ENCODE assay signal across 18 cellular contexts in genomic region chr17:30534938-30535921, GRCh38. TPM values are rescaled to one million over a fixed set of nuclear protein-coding genes. Genes with fewer than 3 reads are reported as not detected.
DNase-seq lines count a peak whose midpoint lies in the region; ATAC-seq, FAIRE-seq and TF ChIP-seq lines count a peak whose summit lies in the region.
"Had no signal": no experiment of that assay in that cellular context is flagged by ENCODE, and none has a peak within 500 bp of the region (broad histone marks: within the 10 kb centered on the region; RNA-seq: fewer than 3 reads in every experiment).

No MANE protein-coding gene starts in this region.

- no peak overlapping the region for H3K4me3 Mint-ChIP-seq in Calu3 (ENCODE audit: low read depth, unreplicated experiment)
- H3K4me3 Mint-ChIP-seq: B cell; CD4-positive, alpha-beta memory T cell had no signal

- H3K36me3 ChIP-seq in right atrium auricular region (no peaks in the 10 kb centered on the region), K562 (ENCODE audit: control insufficient read depth, insufficient read depth, low read length) (no peaks in the 10 kb centered on the region), neuronal stem cell (replicated peaks in 1 of 2; ENCODE audit: control insufficient read depth in 2 of 2, insufficient read depth in 2 of 2, low read length in 2 of 2) (no peaks in the 10 kb centered on the region)

- no peak overlapping the region for H3K9ac ChIP-seq in K562 (ENCODE audit: insufficient read depth in 1 of 2, low read depth in 2 of 2, low read length in 2 of 2)
- H3K9ac ChIP-seq in neuronal stem cell (ENCODE audit: low read depth, low read length, poor library complexity), result peak overlapping the region; percentile 50
- H3K9ac ChIP-seq: GM23248 had no signal

- H3K36me3 Mint-ChIP-seq in Calu3 (ENCODE audit: insufficient read depth, unreplicated experiment), result no peaks in the 10 kb centered on the region
- H3K36me3 Mint-ChIP-seq: IgD-negative memory B cell had no signal

- TF ChIP-seq CTCF in right atrium auricular region (IDR thresholded peaks at IDR 0.05), result no peak
- TF ChIP-seq CTCF in K562 (IDR thresholded peaks at IDR 0.05 in 2 of 3, conservative IDR thresholded peaks at IDR 0.05 in 1 of 3; ENCODE audit: insufficient read depth in 2 of 3, low read depth in 1 of 3, low read length in 3 of 3), result no peak
- no peak for TF ChIP-seq CTCF in Calu3 (IDR thresholded peaks at IDR 0.05; ENCODE audit: unreplicated experiment)

- TF ChIP-seq POLR2A in K562 (conservative IDR thresholded peaks at IDR 0.05), result no peak

- intact Hi-C loops in left ventricle myocardium superior (cut with micrococcal nuclease) (no loop called here), K562 (cut with micrococcal nuclease) (no loop called here), Calu3 (cut with micrococcal nuclease; ENCODE audit: unreplicated experiment) (no loop called here)

- H3K4me2 ChIP-seq in K562 (ENCODE audit: insufficient read depth, low read length) (no peak overlapping the region), neuronal stem cell (ENCODE audit: insufficient read depth, low read length, poor library complexity, severe bottlenecking) (no peak overlapping the region)

- H3K4me1 ChIP-seq in right atrium auricular region (no peaks in the 10 kb centered on the region), K562 (replicated peaks in 1 of 2; ENCODE audit: control insufficient read depth in 2 of 2, insufficient read depth in 2 of 2, low read length in 2 of 2) (peaks cover 3 to 7% of the 10 kb centered on the region in 2 experiments; a peak in 2 of 5 replicates), neuronal stem cell (ENCODE audit: control insufficient read depth in 2 of 2, insufficient read depth in 1 of 2, low read depth in 1 of 2, low read length in 2 of 2) (no peaks in the 10 kb centered on the region)

- ATAC-seq in left ventricle myocardium superior (peak; percentile 15), K562 (peak; percentile 85)
- ATAC-seq: HCT116 had no signal

- H3K4me1 Mint-ChIP-seq in Calu3 (ENCODE audit: low read depth, unreplicated experiment), result no peaks in the 10 kb centered on the region
- H3K4me1 Mint-ChIP-seq: CD4-positive, alpha-beta memory T cell; IgD-negative memory B cell had no signal

- H3K14ac ChIP-seq in neuronal stem cell (ENCODE audit: low read length), result peak overlapping the region; percentile 95

- no peaks in the 10 kb centered on the region for H3K9me1 ChIP-seq in K562 (ENCODE audit: control insufficient read depth, insufficient read depth, low read length)

- 0 out of 2 replicates have a peak overlapping the region, but pooled peaks have one; percentile 2 for H2AFZ ChIP-seq in K562 (ENCODE audit: low read depth, low read length)
- no peak overlapping the region for H2AFZ ChIP-seq in neuronal stem cell (ENCODE audit: low read length)
- H2AFZ ChIP-seq: GM23248 had no signal

- H3K4me3 ChIP-seq in right atrium auricular region (no peak overlapping the region), K562 (no peak overlapping the region), neuronal stem cell (ENCODE audit: low read length in 2 of 2) (no peak overlapping the region)
- H3K4me3 ChIP-seq: GM23248 had no signal

- H4K8ac ChIP-seq in neuronal stem cell (ENCODE audit: low read depth, low read length), result no peak overlapping the region

- H3K27ac Mint-ChIP-seq in Calu3 (ENCODE audit: unreplicated experiment), result no peak overlapping the region
- H3K27ac Mint-ChIP-seq: B cell; CD4-positive, alpha-beta memory T cell; IgD-negative memory B cell had no signal

- H3K23ac ChIP-seq in neuronal stem cell (ENCODE audit: low read depth, low read length, poor library complexity), result peak overlapping the region; percentile 48

- H3K27me3 ChIP-seq in right atrium auricular region, result no peaks in the 10 kb centered on the region
- peaks cover 0 to 2% of the 10 kb centered on the region in 2 experiments; a peak in 1 of 5 replicates for H3K27me3 ChIP-seq in K562 (ENCODE audit: control insufficient read depth in 2 of 2, insufficient read depth in 2 of 2, low read length in 2 of 2)
- H3K27me3 ChIP-seq in neuronal stem cell (ENCODE audit: control insufficient read depth in 3 of 3, insufficient read depth in 3 of 3, low read depth in 1 of 3, low read length in 3 of 3), result no peaks in the 10 kb centered on the region

- H3K9me3 ChIP-seq in right atrium auricular region, result no peaks in the 10 kb centered on the region
- H3K9me3 ChIP-seq in K562 (replicated peaks; ENCODE audit: control insufficient read depth, insufficient read depth, low read depth, low read length), result no peaks in the 10 kb centered on the region
- H3K9me3 ChIP-seq in neuronal stem cell (replicated peaks in 1 of 2; ENCODE audit: control insufficient read depth in 2 of 2, insufficient read depth in 1 of 2, low read depth in 1 of 2, low read length in 2 of 2), result peaks cover 0 to 4% of the 10 kb centered on the region in 2 donors

- H3K79me2 ChIP-seq in K562 (ENCODE audit: control insufficient read depth, insufficient read depth, low read length), result no peaks in the 10 kb centered on the region

- no peak overlapping the region for H2BK120ac ChIP-seq in neuronal stem cell (ENCODE audit: low read depth, low read length)

- H3K4ac ChIP-seq in neuronal stem cell (ENCODE audit: low read length), result no peak overlapping the region

- no peak overlapping the region for H4K91ac ChIP-seq in neuronal stem cell (ENCODE audit: low read depth, low read length, poor library complexity)

- H3K27ac ChIP-seq in right atrium auricular region (no peak overlapping the region), K562 (ENCODE audit: extremely low read depth, low read depth, low read length) (no peak overlapping the region), neuronal stem cell (replicated peaks; ENCODE audit: low read length) (no peak overlapping the region)
- H3K27ac ChIP-seq: C4-2B, GM23248 had no signal

- no peak for DNase-seq in left ventricle myocardium superior
- DNase-seq in right atrium auricular region (ENCODE audit: low spot score), result no peak
- peak in 2 of 4 experiments; percentile 20 to 37 for DNase-seq in K562 (ENCODE audit: extremely low read depth in 1 of 4, low spot score in 3 of 4)
- DNase-seq in neuronal stem cell (ENCODE audit: low spot score), result no peak
- DNase-seq in Calu3, result no peak
- DNase-seq in NCI-H1694 (lab: John Stamatoyannopoulos, UW), result no peak
- DNase-seq in OCI-M2 (lab: John Stamatoyannopoulos, UW; ENCODE audit: unreplicated experiment), result no peak
- DNase-seq: 8988T; CD4-positive, alpha-beta memory T cell; COR-L47; GF-D8; GM23248 had no signal

- H2BK15ac ChIP-seq in neuronal stem cell (ENCODE audit: low read length), result peak overlapping the region; percentile 81

- POLR2A ChIA-PET in K562 (lab: Yijun Ruan, JAX), result interaction anchor here (0.5 to 0.9 kb wide), 2 partner anchors 21 to 150 kb away, joined by 3 read pairs; no protein-coding TSS in a partner anchor

- H2BK5ac ChIP-seq in neuronal stem cell (ENCODE audit: low read length), result no peak overlapping the region

- no peaks in the 10 kb centered on the region for H4K20me1 ChIP-seq in K562 (replicated peaks; ENCODE audit: control insufficient read depth, insufficient read depth, low read length)

- no peaks in the 10 kb centered on the region for H3K79me1 ChIP-seq in neuronal stem cell (ENCODE audit: low read depth, low read length)

- 31% methylated on average over 12 of the region's 12 CpGs for WGBS in K562 (ENCODE audit: insufficient coverage, low coverage, missing lambda C conversion rate)
- no CpG with 5 or more reads among the region's 12 CpGs for WGBS in neuronal stem cell (ENCODE audit: extremely low coverage in 2 of 2, insufficient read length in 2 of 2, insufficient replicate concordance in 1 of 2), 2 donors

- H2BK12ac ChIP-seq in neuronal stem cell (ENCODE audit: low read length), result no peak overlapping the region

- H3K18ac ChIP-seq in neuronal stem cell (ENCODE audit: low read length), result peak overlapping the region; percentile 86

- CTCF ChIA-PET in K562 (lab: Yijun Ruan, JAX; ENCODE audit: low intra/inter-chr PET ratio) (no interaction called here), Calu3 (lab: Charles Lee) (interaction anchor here (1.4 kb wide), 1 partner anchor 9 kb away, joined by 3 read pairs; no protein-coding TSS in a partner anchor)

- no peak for TF ChIP-seq EP300 in K562 (IDR thresholded peaks at IDR 0.05; ENCODE audit: low read length)

- TF ChIP-seq RAD21 in K562 (CRISPR knock-in tag; conservative IDR thresholded peaks at IDR 0.05 in 1 of 2, IDR thresholded peaks at IDR 0.05 in 1 of 2), result no peak

- H3K9me3 Mint-ChIP-seq in Calu3 (ENCODE audit: low read depth, unreplicated experiment), result no peaks in the 10 kb centered on the region

- peak; percentile 52 for FAIRE-seq in K562 (lab: Jason Lieb, UNC)
- FAIRE-seq: GM19239, H54 had no signal

- in situ Hi-C loops in K562 (cut with MboI), result no loop called here

- no peaks in the 10 kb centered on the region for H3K27me3 Mint-ChIP-seq in Calu3 (ENCODE audit: unreplicated experiment)
- H3K27me3 Mint-ChIP-seq: B cell; CD4-positive, alpha-beta memory T cell; IgD-negative memory B cell had no signal

- peak overlapping the region; percentile 34 for H2AK5ac ChIP-seq in neuronal stem cell (ENCODE audit: low read depth, low read length)

- BruUV-seq in K562 (replicated peaks; lab: Mats Ljungman, UMichigan) (no TSS peak), Calu3 (replicated peaks; lab: Mats Ljungman, UMichigan) (no TSS peak)

TF ChIP-seq in K562, 482 proteins besides CTCF, POLR2A, EP300 and RAD21 (continues in another document):
- no peak for TF ChIP-seq MTA3 (IDR thresholded peaks at IDR 0.05; ENCODE audit: borderline replicate concordance)

RNA-seq across cellular contexts. Expression of gene GOSR1, which starts 58.0 kb away (rescaled TPM):
- 30.7 TPM for total RNA-seq in left ventricle myocardium superior
- 10 to 100 TPM; 25.2 to 33.5 TPM for total RNA-seq in right atrium auricular region
- total RNA-seq in K562 (2011; cell fraction: chromatin; rRNA removed; ENCODE audit: low replicate concordance), result 54.3 and 118 TPM in 2 replicates
- total RNA-seq in K562 (2011; cell fraction: nucleolus; rRNA removed), result 28.7 and 30.8 TPM in 2 replicates
- total RNA-seq in K562 (2011; cell fraction: nucleoplasm; rRNA removed), result 58.6 and 90.8 TPM in 2 replicates
- total RNA-seq in K562 (2014; rRNA removed), result 17.6 and 20.7 TPM in 2 replicates
- total RNA-seq in K562 (2014; rRNA removed; fragmentation: Illumina TruSeq; extraction: Trizol), result 33.3 and 36.5 TPM in 2 replicates
- 31.6 and 31.9 TPM in 2 replicates for total RNA-seq in K562 (2015; rRNA removed; fragmentation: Illumina TruSeq; extraction: Trizol)
- 33.3 and 35.7 TPM in 2 replicates for total RNA-seq in K562 (2021)
- polyA plus RNA-seq in K562 (2011; rRNA removed), result 14.0 and 26.5 TPM in 2 replicates
- 7.7 and 9.3 TPM in 2 replicates for polyA plus RNA-seq in K562 (2011; cell fraction: cytosol; rRNA removed)
- polyA plus RNA-seq in K562 (2011; cell fraction: nucleus; rRNA removed), result 14.5 and 16.8 TPM in 2 replicates
- polyA plus RNA-seq in K562 (2012), result 23.5 and 36.6 TPM in 2 replicates
- polyA plus RNA-seq in K562 (2014; fragmentation: Illumina TruSeq; extraction: Trizol), result 38.2 and 38.5 TPM in 2 replicates
- polyA plus RNA-seq in K562 (2014; fragmentation: Nextera tagmentation; extraction: Ambion mirVana), result 10 to 100 TPM; 56.7 to 95.5 TPM
- 19.9 TPM in 2 replicates for polyA plus RNA-seq in K562 (2014; rRNA removed)
- polyA minus RNA-seq in K562 (2011; rRNA and poly(A)+ RNA removed), result 48.8 and 72.3 TPM in 2 replicates
- polyA minus RNA-seq in K562 (2011; cell fraction: cytosol; rRNA and poly(A)+ RNA removed), result 6.5 and 15.8 TPM in 2 replicates
- 24.0 and 31.7 TPM in 2 replicates for polyA minus RNA-seq in K562 (2011; cell fraction: nucleus; rRNA and poly(A)+ RNA removed)
- 28.1 TPM for polyA plus RNA-seq in neuronal stem cell (2013, experiment 1 of 2)
- 30.2 TPM for polyA plus RNA-seq in neuronal stem cell (2013, experiment 2 of 2)
- total RNA-seq in Calu3 (2022), result 47.1 and 58.0 TPM in 2 replicates
